1 cellular context compared by ENCODE assay signal in genomic region chr19:9865732-9866627, GRCh38.
A peak's percentile ranks its signal among the peaks of the same experiment; 100 is the strongest.
TF ChIP-seq lines count a peak whose summit lies in the region.

No MANE protein-coding gene starts in this region.

TF ChIP-seq in GM12878, 131 proteins besides CTCF, POLR2A, EP300 and RAD21:
- TF ChIP-seq POLR2AphosphoS5 (IDR thresholded peaks at IDR 0.05; ENCODE audit: low read length) (no peak), RUNX3 (IDR thresholded peaks at IDR 0.05; ENCODE audit: low read length) (peak; percentile 35; the same call in 1 of the 2 replicates), SMAD1 (IDR thresholded peaks at IDR 0.05; ENCODE audit: low read depth, partially characterized antibody) (no peak), HCFC1 (IDR thresholded peaks at IDR 0.05; ENCODE audit: low read length) (no peak), TCF12 (IDR thresholded peaks at IDR 0.05; ENCODE audit: low read depth, low read length) (0 out of 2 replicates have a peak, but pooled peaks have one; percentile 14), ZNF384 (IDR thresholded peaks at IDR 0.05; ENCODE audit: borderline replicate concordance, low read depth, low read length) (peak; percentile 42; the same call in 1 of the 2 replicates)
